Comparison of ENCODE assay signal across 1 cellular context in genomic region chr11:62666259-62666926, GRCh38.
TF ChIP-seq lines count a peak whose summit lies in the region.

No MANE protein-coding gene starts in this region.

TF ChIP-seq in HepG2, 621 proteins besides CTCF, POLR2A, EP300 and RAD21 (continued from another document and continues in another):
- TF ChIP-seq HNF1A (IDR thresholded peaks at IDR 0.05; ENCODE audit: low read depth) (no peak), HNF1A (CRISPR knock-in tag; IDR thresholded peaks at IDR 0.05; ENCODE audit: borderline replicate concordance) (no peak), ZNF737 (CRISPR knock-in tag; IDR thresholded peaks at IDR 0.05; ENCODE audit: borderline replicate concordance) (no peak), KDM6A (CRISPR knock-in tag; IDR thresholded peaks at IDR 0.05; ENCODE audit: low read depth) (no peak), ATRX (CRISPR knock-in tag; IDR thresholded peaks at IDR 0.05; ENCODE audit: borderline replicate concordance) (no peak), ZNF605 (CRISPR knock-in tag; IDR thresholded peaks at IDR 0.05) (0 out of 2 replicates have a peak, but pooled peaks have one; percentile 51), ZSCAN25 (CRISPR knock-in tag; IDR thresholded peaks at IDR 0.05) (no peak), ZMYM4 (CRISPR knock-in tag; IDR thresholded peaks at IDR 0.05) (no peak), HNRNPL (IDR thresholded peaks at IDR 0.05; ENCODE audit: low read depth, low read length) (0 out of 2 replicates have a peak, but pooled peaks have one; percentile 43), RXRB (CRISPR knock-in tag; IDR thresholded peaks at IDR 0.05; ENCODE audit: borderline replicate concordance) (no peak), STAG1 (CRISPR knock-in tag; IDR thresholded peaks at IDR 0.05) (no peak), ZNF275 (CRISPR knock-in tag; IDR thresholded peaks at IDR 0.05; ENCODE audit: borderline replicate concordance) (no peak), ZNF234 (CRISPR knock-in tag; conservative IDR thresholded peaks at IDR 0.05) (no peak), BORCS8-MEF2B (CRISPR knock-in tag; IDR thresholded peaks at IDR 0.05) (no peak), TAF15 (IDR thresholded peaks at IDR 0.05; ENCODE audit: low read depth, low read length, poor library complexity, severe bottlenecking) (no peak), ZNF496 (CRISPR knock-in tag; IDR thresholded peaks at IDR 0.05; ENCODE audit: insufficient replicate concordance) (no peak), RXRA (CRISPR knock-in tag; IDR thresholded peaks at IDR 0.05) (no peak), ZNF75D (CRISPR knock-in tag; IDR thresholded peaks at IDR 0.05; ENCODE audit: borderline replicate concordance) (no peak), CSRNP1 (CRISPR knock-in tag; IDR thresholded peaks at IDR 0.05) (no peak), PITX1 (CRISPR knock-in tag; IDR thresholded peaks at IDR 0.05) (no peak), ZNF143 (CRISPR knock-in tag; IDR thresholded peaks at IDR 0.05) (peak; percentile 37; the same call in 1 of the 2 replicates), REXO4 (CRISPR knock-in tag; IDR thresholded peaks at IDR 0.05; ENCODE audit: borderline replicate concordance) (no peak), NKX3-1 (CRISPR knock-in tag; IDR thresholded peaks at IDR 0.05) (no peak), ZMAT5 (CRISPR knock-in tag; IDR thresholded peaks at IDR 0.05; ENCODE audit: borderline replicate concordance, low read depth) (no peak), PAXIP1 (CRISPR knock-in tag; conservative IDR thresholded peaks at IDR 0.05) (no peak), HNRNPLL (IDR thresholded peaks at IDR 0.05; ENCODE audit: low read depth, low read length, poor library complexity, severe bottlenecking) (no peak), ZBTB25 (CRISPR knock-in tag; IDR thresholded peaks at IDR 0.05) (no peak), ZNF124 (CRISPR knock-in tag; IDR thresholded peaks at IDR 0.05) (no peak), SYNCRIP (IDR thresholded peaks at IDR 0.05; ENCODE audit: insufficient read depth, low read depth, low read length) (no peak), ONECUT2 (CRISPR knock-in tag; IDR thresholded peaks at IDR 0.05) (no peak), ZBTB20 (CRISPR knock-in tag; IDR thresholded peaks at IDR 0.05; ENCODE audit: borderline replicate concordance, low read depth) (no peak), KDM5A (IDR thresholded peaks at IDR 0.05; ENCODE audit: borderline replicate concordance, low read length) (no peak), ZNF12 (CRISPR knock-in tag; IDR thresholded peaks at IDR 0.05) (no peak), RBFOX2 (IDR thresholded peaks at IDR 0.05; ENCODE audit: low read depth, low read length) (no peak; the same call in 1 of the 2 replicates), NRL (CRISPR knock-in tag; IDR thresholded peaks at IDR 0.05; ENCODE audit: borderline replicate concordance) (peak; percentile 76; the same call in 1 of the 2 replicates), ZBTB44 (CRISPR knock-in tag; IDR thresholded peaks at IDR 0.05) (no peak), HOXD1 (CRISPR knock-in tag; IDR thresholded peaks at IDR 0.05) (no peak), SRY (CRISPR knock-in tag; IDR thresholded peaks at IDR 0.05) (peak; percentile 69; the same call in 1 of the 2 replicates), ETV6 (CRISPR knock-in tag; conservative IDR thresholded peaks at IDR 0.05) (no peak), BRF2 (CRISPR knock-in tag; IDR thresholded peaks at IDR 0.05) (no peak), ZNF468 (CRISPR knock-in tag; IDR thresholded peaks at IDR 0.05) (no peak), KDM5B (CRISPR knock-in tag; IDR thresholded peaks at IDR 0.05; ENCODE audit: borderline replicate concordance) (no peak), ZBTB39 (CRISPR knock-in tag; IDR thresholded peaks at IDR 0.05) (no peak), ZNF260 (CRISPR knock-in tag; IDR thresholded peaks at IDR 0.05; ENCODE audit: borderline replicate concordance, low read depth) (no peak), ZNF704 (CRISPR knock-in tag; IDR thresholded peaks at IDR 0.05; ENCODE audit: borderline replicate concordance) (no peak), EEA1 (CRISPR knock-in tag; IDR thresholded peaks at IDR 0.05; ENCODE audit: borderline replicate concordance) (no peak), REPIN1 (CRISPR knock-in tag; IDR thresholded peaks at IDR 0.05; ENCODE audit: borderline replicate concordance, low read depth) (no peak), ZNF337 (CRISPR knock-in tag; IDR thresholded peaks at IDR 0.05; ENCODE audit: borderline replicate concordance, low read depth) (no peak), NR2C2 (CRISPR knock-in tag; IDR thresholded peaks at IDR 0.05; ENCODE audit: borderline replicate concordance) (no peak), MYC (CRISPR knock-in tag; IDR thresholded peaks at IDR 0.05; ENCODE audit: borderline replicate concordance) (0 out of 2 replicates have a peak, but pooled peaks have one; percentile 22)
